In the genomic region with DNA sequence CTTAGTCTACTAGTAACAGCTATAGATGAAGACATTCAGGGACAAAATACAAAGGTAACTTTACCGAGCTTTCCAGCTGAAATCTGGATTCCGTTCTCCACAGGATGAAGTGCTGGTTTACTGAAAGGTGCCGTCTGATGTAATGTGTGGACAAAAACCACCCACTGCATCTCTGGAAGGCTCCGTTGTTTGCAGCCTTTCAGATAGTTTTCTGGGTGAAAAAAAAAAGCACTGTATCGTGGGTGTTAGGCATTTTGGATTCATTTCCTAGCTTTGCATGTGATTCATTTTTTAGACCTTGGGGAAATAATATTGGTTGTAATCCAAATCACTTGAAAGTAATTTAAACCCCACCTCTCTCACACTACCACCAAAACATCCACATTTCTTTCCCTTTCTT, we compare ENCODE assay signal across 17 cellular contexts. TPM values are rescaled to one million over a fixed set of nuclear protein-coding genes. Genes with fewer than 3 reads are reported as not detected.
DNase-seq lines count a peak whose midpoint lies in the region; ATAC-seq and TF ChIP-seq lines count a peak whose summit lies in the region.
"Had no signal": no experiment of that assay in that cellular context is flagged by ENCODE, and none has a peak within 500 bp of the region (broad histone marks: within the 10 kb centered on the region; RNA-seq: fewer than 3 reads in every experiment).

No MANE protein-coding gene starts in this region.

- 43 to 44% methylated on average over 5 of the region's 5 CpGs for WGBS in GM23248 (ENCODE audit: low coverage in 1 of 2, low lambda C conversion rate in 2 of 2, missing lambda C conversion rate in 2 of 2), 2 experiments
- WGBS in heart right ventricle, 2 donors: 65 to 73% methylated on average over 5 of the region's 5 CpGs

- H3K36me3 ChIP-seq in GM23248 (ENCODE audit: low read depth): no peaks in the 10 kb centered on the region
- H3K36me3 ChIP-seq in heart right ventricle: no peaks in the 10 kb centered on the region

- no peaks in the 10 kb centered on the region for H3K27me3 ChIP-seq in GM23248 (replicated peaks; ENCODE audit: insufficient read depth)
- no peaks in the 10 kb centered on the region for H3K27me3 ChIP-seq in heart right ventricle
- H3K27me3 ChIP-seq: BLaER1 treated with 17β-estradiol and CSF1 and Interleukin-3, amounts not matched to agents 10 nM and 100 nM had no signal

- H3K27ac ChIP-seq in GM23248 (peak overlapping the region; percentile 14; the same call in 1 of the 2 replicates), heart right ventricle (no peak overlapping the region)
- H3K27ac ChIP-seq: BLaER1 treated with 17β-estradiol and CSF1 and Interleukin-3, amounts not matched to agents 10 nM and 100 nM; HL-60 had no signal

- H3K4me1 ChIP-seq in GM23248 (ENCODE audit: insufficient read depth) (peaks cover 13% of the 10 kb centered on the region), heart right ventricle (peaks cover 0 to 13% (median 0%) of the 10 kb centered on the region in 9 donors)
- H3K4me1 ChIP-seq: BLaER1 treated with 17β-estradiol and CSF1 and Interleukin-3, amounts not matched to agents 10 nM and 100 nM had no signal

- in situ Hi-C loops in GM23248 (cut with MboI): no loop called here

- ATAC-seq in heart right ventricle: no peak

- DNase-seq in GM23248: peak; percentile 51
- peak; percentile 37 for DNase-seq in dedifferentiated amniotic fluid mesenchymal stem cell (ENCODE audit: extremely low spot score)
- DNase-seq in fibroblast of peridontal ligament (ENCODE audit: extremely low read depth): peak; percentile 18
- DNase-seq in osteocyte (ENCODE audit: extremely low spot score, unreplicated experiment): no peak
- DNase-seq in HK-2 (ENCODE audit: unreplicated experiment): no peak
- DNase-seq in DMS79 (lab: John Stamatoyannopoulos, UW): no peak
- DNase-seq in heart right ventricle: no peak
- DNase-seq in dermis blood vessel endothelial cell: no peak
- DNase-seq: ACHN; CD4-positive, CD25-positive, alpha-beta regulatory T cell; DMS153; DND-41; GDM1; HCEC 1CT; HFFc6 had no signal

- H3K9me2 ChIP-seq in GM23248 (ENCODE audit: insufficient read depth): no peaks in the 10 kb centered on the region

- no peaks in the 10 kb centered on the region; the same call in 1 of the 2 replicates for H3F3A ChIP-seq in GM23248 (ENCODE audit: insufficient read depth)

- H3K4me3 ChIP-seq in GM23248 (0 out of 2 replicates have a peak overlapping the region, but pooled peaks have one; percentile 20), heart right ventricle (no peak overlapping the region)
- H3K4me3 ChIP-seq: BLaER1 treated with 17β-estradiol and CSF1 and Interleukin-3, amounts not matched to agents 10 nM and 100 nM had no signal

- peaks cover 16% of the 10 kb centered on the region for H3K36me3 Mint-ChIP-seq in osteocyte (ENCODE audit: unreplicated experiment)

- H3K4me2 ChIP-seq in GM23248 (ENCODE audit: unreplicated experiment): peak overlapping the region; percentile 51
- H3K4me2 ChIP-seq: BLaER1 treated with 17β-estradiol and CSF1 and Interleukin-3, amounts not matched to agents 10 nM and 100 nM had no signal

- no peak overlapping the region for H3K4me3 Mint-ChIP-seq in osteocyte (ENCODE audit: unreplicated experiment)
- H3K4me3 Mint-ChIP-seq: CD4-positive, CD25-positive, alpha-beta regulatory T cell; HFFc6 had no signal

- TF ChIP-seq CTCF in osteocyte (IDR thresholded peaks at IDR 0.05): no peak
- no peak for TF ChIP-seq CTCF in heart right ventricle (IDR thresholded peaks at IDR 0.05)

- 0 out of 2 replicates have a peak overlapping the region, but pooled peaks have one; percentile 9 for H3K9ac ChIP-seq in GM23248
- H3K9ac ChIP-seq: BLaER1 treated with 17β-estradiol and CSF1 and Interleukin-3, amounts not matched to agents 10 nM and 100 nM had no signal

- peaks cover 77% of the 10 kb centered on the region for H3K4me1 Mint-ChIP-seq in osteocyte (ENCODE audit: unreplicated experiment)
- H3K4me1 Mint-ChIP-seq: CD4-positive, CD25-positive, alpha-beta regulatory T cell had no signal

- peaks cover 12% of the 10 kb centered on the region for H3K9me3 Mint-ChIP-seq in osteocyte (ENCODE audit: unreplicated experiment)

- peaks cover 98% of the 10 kb centered on the region for H3K79me2 ChIP-seq in GM23248 (ENCODE audit: insufficient read depth)

- peak overlapping the region; percentile 32; the same call in 1 of the 2 replicates for H2AFZ ChIP-seq in GM23248

- H3K27ac Mint-ChIP-seq in osteocyte (ENCODE audit: unreplicated experiment): peak overlapping the region; percentile 52
- H3K27ac Mint-ChIP-seq: CD4-positive, CD25-positive, alpha-beta regulatory T cell; HFFc6 had no signal

- no peaks in the 10 kb centered on the region for H3K9me3 ChIP-seq in GM23248 (ENCODE audit: low read depth)
- peaks cover 0 to 16% (median 0%) of the 10 kb centered on the region in 11 donors for H3K9me3 ChIP-seq in heart right ventricle

- intact Hi-C loops in heart right ventricle (cut with DNase I): no loop called here

- no peaks in the 10 kb centered on the region; the same call in 1 of the 2 replicates for H4K20me1 ChIP-seq in GM23248 (ENCODE audit: insufficient read depth)

- no peaks in the 10 kb centered on the region for H3K27me3 Mint-ChIP-seq in osteocyte (ENCODE audit: unreplicated experiment)

RNA-seq across cellular contexts. Expression of a gene that starts 10.4 kb away (rescaled TPM):
- total RNA-seq in GM23248 (2014; rRNA removed; shearing (Covaris generic)): 63.7 and 65.1 TPM in 2 replicates
- polyA plus RNA-seq in GM23248 (2016; fragmentation: Nextera tagmentation; extraction: Ambion mirVana): 46.2 and 48.2 TPM in 2 replicates
- 170 and 177 TPM in 2 replicates for total RNA-seq in osteocyte
- 10 to 100 TPM; 20.4 to 55.4 (median 34.9) TPM for total RNA-seq in heart right ventricle
- 10 to 100 TPM; 12.7 to 14.2 TPM for polyA plus RNA-seq in heart right ventricle
- total RNA-seq in dermis blood vessel endothelial cell: 14.4 and 49.5 TPM in 2 replicates

Comparison
In these comparisons a context has a peak if more than half of its experiments do, and no peak if none do; other contexts are left out.
1. DNase-seq: peak in GM23248 (single experiment), dedifferentiated amniotic fluid mesenchymal stem cell (single experiment) and fibroblast of peridontal ligament (single experiment); none in osteocyte (single experiment), HK-2 (single experiment), DMS79 (single experiment), heart right ventricle (0 of 2) and dermis blood vessel endothelial cell (single experiment).